9 cellular contexts compared by ENCODE assay signal in the genomic region with DNA sequence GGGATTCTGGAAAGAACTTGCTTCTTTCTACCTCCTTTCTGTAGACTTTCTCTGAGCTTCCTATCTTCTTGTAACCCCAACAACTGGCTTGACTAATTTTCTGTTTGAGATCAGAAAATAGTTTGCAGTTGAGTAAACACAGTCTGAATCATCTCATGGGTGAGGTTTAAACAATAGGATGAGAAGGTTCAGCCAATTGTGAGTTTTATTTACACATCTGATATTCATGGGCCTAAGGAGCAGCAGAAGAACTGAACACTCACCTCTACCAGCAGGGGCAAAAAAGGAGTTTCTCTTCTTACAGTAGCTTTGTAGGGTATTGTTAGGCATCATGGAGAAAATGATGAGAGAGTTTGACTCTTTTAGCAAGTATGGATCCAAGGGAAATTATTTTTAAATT. TPM values are rescaled to one million over a fixed set of nuclear protein-coding genes. Genes with fewer than 3 reads are reported as not detected.
A peak's percentile ranks its signal among the peaks of the same experiment; 100 is the strongest.
DNase-seq lines count a peak whose midpoint lies in the region; ATAC-seq, FAIRE-seq and TF ChIP-seq lines count a peak whose summit lies in the region.
"Had no signal": no experiment of that assay in that cellular context is flagged by ENCODE, and none has a peak within 500 bp of the region (broad histone marks: within the 10 kb centered on the region; RNA-seq: fewer than 3 reads in every experiment).

No MANE protein-coding gene starts in this region.

- no peaks in the 10 kb centered on the region for H3K9me3 ChIP-seq in HepG2 (ENCODE audit: low read length)
- H3K9me3 ChIP-seq in right lobe of liver, result no peaks in the 10 kb centered on the region
- H3K9me3 ChIP-seq in adipocyte (ENCODE audit: control insufficient read depth, low read length), result no peaks in the 10 kb centered on the region

- H3K27me3 Mint-ChIP-seq in activated CD4-positive, alpha-beta memory T cell treated with anti-CD3 and anti-CD28 coated beads for 36 hours, result peaks cover 12% of the 10 kb centered on the region

- POLR2A ChIA-PET in HepG2 (lab: Yijun Ruan, JAX), result interaction anchor here (1.7 kb wide), 1 partner anchor 82 kb away, joined by 3 read pairs; no protein-coding TSS in a partner anchor
- POLR2A ChIA-PET in activated CD4-positive, alpha-beta memory T cell treated with anti-CD3 and anti-CD28 coated beads for 36 hours (lab: Charles Lee), result no interaction called here

- intact Hi-C loops in HepG2 (cut with micrococcal nuclease; ENCODE audit: unreplicated experiment), result no loop called here
- intact Hi-C loops in right lobe of liver (cut with DNase I), result no loop called here
- intact Hi-C loops in activated CD4-positive, alpha-beta memory T cell treated with anti-CD3 and anti-CD28 coated beads for 36 hours (cut with micrococcal nuclease), result no loop called here

- H3K9me3 Mint-ChIP-seq in activated CD4-positive, alpha-beta memory T cell treated with anti-CD3 and anti-CD28 coated beads for 36 hours, result no peaks in the 10 kb centered on the region

- no peak overlapping the region for H3K4me3 Mint-ChIP-seq in activated CD4-positive, alpha-beta memory T cell treated with anti-CD3 and anti-CD28 coated beads for 36 hours

- CTCF ChIA-PET in HepG2 (lab: Yijun Ruan, JAX; ENCODE audit: low intra/inter-chr PET ratio, low total read pairs), result no interaction called here
- CTCF ChIA-PET in activated CD4-positive, alpha-beta memory T cell treated with anti-CD3 and anti-CD28 coated beads for 36 hours (lab: Charles Lee), result interaction anchor here (1.0 to 1.1 kb wide), 2 partner anchors 10 to 11 kb away, joined by 3 read pairs; no protein-coding TSS in a partner anchor

- no peak overlapping the region for H3K27ac Mint-ChIP-seq in activated CD4-positive, alpha-beta memory T cell treated with anti-CD3 and anti-CD28 coated beads for 36 hours

- DNase-seq in HepG2 (ENCODE audit: low spot score), result peak; percentile 9
- DNase-seq in right lobe of liver, result no peak
- DNase-seq in adipocyte (ENCODE audit: low read depth), result peak; percentile 80
- peak; percentile 1 for DNase-seq in hepatic stellate cell (ENCODE audit: low spot score)
- no peak for DNase-seq in activated T-cell treated with anti-CD3 and anti-CD28 coated beads, Interleukin-2, amount 50 U/mL, for 1 hour
- no peak for DNase-seq in activated CD4-positive, alpha-beta memory T cell treated with anti-CD3 and anti-CD28 coated beads for 36 hours
- no peak for DNase-seq in GF-D8 (lab: John Stamatoyannopoulos, UW)
- DNase-seq: AML-193 had no signal

- no peaks in the 10 kb centered on the region for H4K20me1 ChIP-seq in HepG2 (ENCODE audit: insufficient read depth, low read length)

- TF ChIP-seq EP300 in HepG2 (IDR thresholded peaks at IDR 0.05; ENCODE audit: low read depth in 2 of 2, low read length in 2 of 2), result no peak
- no peak for TF ChIP-seq EP300 in HepG2 (CRISPR knock-in tag; IDR thresholded peaks at IDR 0.05; ENCODE audit: borderline replicate concordance)

- no peak for FAIRE-seq in HepG2 (lab: Jason Lieb, UNC)

- TF ChIP-seq CTCF in HepG2 (CRISPR knock-in tag; IDR thresholded peaks at IDR 0.05) (no peak), right lobe of liver (IDR thresholded peaks at IDR 0.05) (no peak)

- TF ChIP-seq POLR2A in HepG2 (IDR thresholded peaks at IDR 0.05; ENCODE audit: insufficient read depth in 1 of 2, low read depth in 2 of 2, low read length in 2 of 2), result no peak
- no peak for TF ChIP-seq POLR2A in right lobe of liver (IDR thresholded peaks at IDR 0.05)

- ATAC-seq in HepG2 (no peak), right lobe of liver (no peak), HG02763 (IDR thresholded peaks at IDR 0.05; ENCODE audit: unreplicated experiment) (no peak)

- H2AFZ ChIP-seq in HepG2 (ENCODE audit: low read length), result no peak overlapping the region

- H3K36me3 Mint-ChIP-seq in activated CD4-positive, alpha-beta memory T cell treated with anti-CD3 and anti-CD28 coated beads for 36 hours, result no peaks in the 10 kb centered on the region

- no peak overlapping the region for H3K9ac ChIP-seq in HepG2 (ENCODE audit: insufficient read depth, low read depth, low read length)
- H3K9ac ChIP-seq in adipocyte (ENCODE audit: low read length), result peak overlapping the region; percentile 67

- no peaks in the 10 kb centered on the region for H3K79me2 ChIP-seq in HepG2 (ENCODE audit: insufficient read depth, low read length)

- no peak overlapping the region for H3K4me2 ChIP-seq in HepG2 (ENCODE audit: low read depth, low read length)

- TF ChIP-seq RAD21 in HepG2 (CRISPR knock-in tag; IDR thresholded peaks at IDR 0.05), result no peak

- H3K4me1 ChIP-seq in HepG2 (ENCODE audit: insufficient read depth, low read length) (no peaks in the 10 kb centered on the region), right lobe of liver (no peaks in the 10 kb centered on the region), adipocyte (ENCODE audit: control insufficient read depth, insufficient read depth, low read length) (peaks cover 43% of the 10 kb centered on the region)

- H3K27ac ChIP-seq in HepG2 (ENCODE audit: extremely low read length, insufficient read depth, low read length) (no peak overlapping the region), right lobe of liver (no peak overlapping the region)

- H3K27me3 ChIP-seq in HepG2 (ENCODE audit: control insufficient read depth in 1 of 2, insufficient read depth in 2 of 2, low read length in 2 of 2), result no peaks in the 10 kb centered on the region
- H3K27me3 ChIP-seq in right lobe of liver, result no peaks in the 10 kb centered on the region
- no peaks in the 10 kb centered on the region for H3K27me3 ChIP-seq in adipocyte (replicated peaks; ENCODE audit: control insufficient read depth, insufficient read depth, low read length)

- no peaks in the 10 kb centered on the region for H3K36me3 ChIP-seq in HepG2 (replicated peaks in 1 of 2; ENCODE audit: control insufficient read depth in 1 of 2, insufficient read depth in 2 of 2, low read length in 2 of 2)
- H3K36me3 ChIP-seq in right lobe of liver, result no peaks in the 10 kb centered on the region
- H3K36me3 ChIP-seq in adipocyte (ENCODE audit: control insufficient read depth, insufficient read depth, low read length, severe bottlenecking), result no peaks in the 10 kb centered on the region

- BruUV-seq in HepG2 (replicated peaks; lab: Mats Ljungman, UMichigan), result no TSS peak

- H3K4me1 Mint-ChIP-seq in activated CD4-positive, alpha-beta memory T cell treated with anti-CD3 and anti-CD28 coated beads for 36 hours (ENCODE audit: low read depth), result no peaks in the 10 kb centered on the region

- H3K4me3 ChIP-seq in HepG2 (replicated peaks in 1 of 3; ENCODE audit: insufficient read depth in 1 of 3, low read depth in 2 of 3, low read length in 3 of 3) (no peak overlapping the region), right lobe of liver (no peak overlapping the region), adipocyte (ENCODE audit: low read length) (peak overlapping the region; percentile 25)

- in situ Hi-C loops in HepG2 (cut with HindIII; ENCODE audit: extremely low pct_ligation_motif_present, low pct_unique_long_range_greater_than_20kb), result no loop called here

RNA-seq across cellular contexts. Expression of gene DTWD1, which starts 54.2 kb away (rescaled TPM):
- total RNA-seq in HepG2 (2016; rRNA removed; fragmentation: Illumina TruSeq; extraction: Trizol) (18.3 and 24.5 TPM in 2 replicates), right lobe of liver (10 to 100 TPM in 2 of 6 experiments, 1 to 10 TPM in 4; 7.5 to 11.7 (median 8.9) TPM)
- 5.3 and 7.2 TPM in 2 replicates for total RNA-seq in HepG2 (2016; cell fraction: cytosol; rRNA removed; fragmentation: Illumina TruSeq; extraction: Trizol; ENCODE audit: low read depth)
- 17.2 and 21.0 TPM in 2 replicates for total RNA-seq in HepG2 (2016; cell fraction: insoluble cytoplasmic fraction; rRNA removed; fragmentation: Illumina TruSeq; extraction: Trizol)
- 11.5 and 16.6 TPM in 2 replicates for total RNA-seq in HepG2 (2016; cell fraction: membrane; rRNA removed; fragmentation: Illumina TruSeq; extraction: Trizol)
- 20.8 and 21.6 TPM in 2 replicates for total RNA-seq in HepG2 (2016; cell fraction: nucleus; rRNA removed; fragmentation: Illumina TruSeq; extraction: Trizol)
- 10.8 and 12.7 TPM in 2 replicates for polyA plus RNA-seq in HepG2 (2011; rRNA removed)
- 4.0 and 4.8 TPM in 2 replicates for polyA plus RNA-seq in HepG2 (2011; cell fraction: cytosol; rRNA removed)
- polyA plus RNA-seq in HepG2 (2011; cell fraction: nucleus; rRNA removed), result 4.9 and 5.5 TPM in 2 replicates
- polyA plus RNA-seq in HepG2 (2012), result 9.3 and 15.0 TPM in 2 replicates
- 6.5 and 8.6 TPM in 2 replicates for polyA plus RNA-seq in HepG2 (2016; cell fraction: cytosol; fragmentation: Illumina TruSeq; extraction: Trizol; ENCODE audit: low read depth)
- polyA plus RNA-seq in HepG2 (2016; cell fraction: insoluble cytoplasmic fraction; fragmentation: Illumina TruSeq; extraction: Trizol; ENCODE audit: low read depth), result 26.5 and 29.3 TPM in 2 replicates
- polyA plus RNA-seq in HepG2 (2016; cell fraction: membrane; fragmentation: Illumina TruSeq; extraction: Trizol; ENCODE audit: low read depth), result 11.4 and 12.4 TPM in 2 replicates
- polyA plus RNA-seq in HepG2 (2016; cell fraction: nucleus; fragmentation: Illumina TruSeq; extraction: Trizol; ENCODE audit: insufficient read depth, low read depth), result 25.9 and 26.6 TPM in 2 replicates
- polyA minus RNA-seq in HepG2 (2011; rRNA and poly(A)+ RNA removed; ENCODE audit: low replicate concordance), result 2.7 and 13.7 TPM in 2 replicates
- 4.5 and 5.2 TPM in 2 replicates for polyA minus RNA-seq in HepG2 (2011; cell fraction: cytosol; rRNA and poly(A)+ RNA removed)
- polyA minus RNA-seq in HepG2 (2011; cell fraction: nucleus; rRNA and poly(A)+ RNA removed), result 39.1 and 39.8 TPM in 2 replicates
- 10 to 100 TPM; 14.3 to 18.5 TPM for total RNA-seq in activated CD4-positive, alpha-beta memory T cell treated with anti-CD3 and anti-CD28 coated beads for 36 hours

RNA-seq across cellular contexts. Expression of gene FAM227B, which starts 54.4 kb away (rescaled TPM):
- 2.3 and 2.6 TPM in 2 replicates for total RNA-seq in HepG2 (2016; rRNA removed; fragmentation: Illumina TruSeq; extraction: Trizol)
- 0.53 and 1.3 TPM in 2 replicates for total RNA-seq in HepG2 (2016; cell fraction: cytosol; rRNA removed; fragmentation: Illumina TruSeq; extraction: Trizol; ENCODE audit: low read depth)
- total RNA-seq in HepG2 (2016; cell fraction: insoluble cytoplasmic fraction; rRNA removed; fragmentation: Illumina TruSeq; extraction: Trizol), result 2.0 and 3.1 TPM in 2 replicates
- 1.0 and 1.2 TPM in 2 replicates for total RNA-seq in HepG2 (2016; cell fraction: membrane; rRNA removed; fragmentation: Illumina TruSeq; extraction: Trizol)
- total RNA-seq in HepG2 (2016; cell fraction: nucleus; rRNA removed; fragmentation: Illumina TruSeq; extraction: Trizol), result 2.3 and 2.5 TPM in 2 replicates
- 1.1 and 1.9 TPM in 2 replicates for polyA plus RNA-seq in HepG2 (2011; rRNA removed)
- polyA plus RNA-seq in HepG2 (2011; cell fraction: cytosol; rRNA removed), result 0.75 and 1.2 TPM in 2 replicates
- 0.99 and 1.2 TPM in 2 replicates for polyA plus RNA-seq in HepG2 (2011; cell fraction: nucleus; rRNA removed)
- polyA plus RNA-seq in HepG2 (2012), result 2.0 and 2.3 TPM in 2 replicates
- 0.62 and 0.71 TPM in 2 replicates for polyA plus RNA-seq in HepG2 (2016; cell fraction: cytosol; fragmentation: Illumina TruSeq; extraction: Trizol; ENCODE audit: low read depth)
- polyA plus RNA-seq in HepG2 (2016; cell fraction: insoluble cytoplasmic fraction; fragmentation: Illumina TruSeq; extraction: Trizol; ENCODE audit: low read depth), result 2.3 and 2.6 TPM in 2 replicates
- polyA plus RNA-seq in HepG2 (2016; cell fraction: membrane; fragmentation: Illumina TruSeq; extraction: Trizol; ENCODE audit: low read depth), result 0.59 and 1.5 TPM in 2 replicates
- 1.7 and 2.5 TPM in 2 replicates for polyA plus RNA-seq in HepG2 (2016; cell fraction: nucleus; fragmentation: Illumina TruSeq; extraction: Trizol; ENCODE audit: insufficient read depth, low read depth)
- polyA minus RNA-seq in HepG2 (2011; rRNA and poly(A)+ RNA removed; ENCODE audit: low replicate concordance), result 1.7 and 2.2 TPM in 2 replicates
- 0.89 and 1.4 TPM in 2 replicates for polyA minus RNA-seq in HepG2 (2011; cell fraction: cytosol; rRNA and poly(A)+ RNA removed)
- 5.4 and 7.5 TPM in 2 replicates for polyA minus RNA-seq in HepG2 (2011; cell fraction: nucleus; rRNA and poly(A)+ RNA removed)
- total RNA-seq in right lobe of liver, result 1 to 10 TPM; 1.3 to 3.2 (median 2.0) TPM
- total RNA-seq in activated CD4-positive, alpha-beta memory T cell treated with anti-CD3 and anti-CD28 coated beads for 36 hours, result 1 to 10 TPM; 2.8 to 3.8 TPM

Comparison
In these comparisons a context has a peak if more than half of its experiments do, and no peak if none do; other contexts are left out.
1. DNase-seq: peak in HepG2 (single experiment), adipocyte (single experiment) and hepatic stellate cell (single experiment); none in right lobe of liver (0 of 3), activated T-cell treated with anti-CD3 and anti-CD28 coated beads, Interleukin-2, amount 50 U/mL, for 1 hour (single experiment), activated CD4-positive, alpha-beta memory T cell treated with anti-CD3 and anti-CD28 coated beads for 36 hours (single experiment) and GF-D8 (single experiment).